1 cellular context compared by ENCODE assay signal in genomic region chr3:32106132-32106928, GRCh38.
TF ChIP-seq lines count a peak whose summit lies in the region.

Gene GPD1L, plus strand, starts transcription at chr3:32106620. Its CDS starts 92 bp downstream, at chr3:32106712.

TF ChIP-seq in GM12878, 131 proteins besides CTCF, POLR2A, EP300 and RAD21 (continued from another document and continues in another):
- TF ChIP-seq, protein P1, sequence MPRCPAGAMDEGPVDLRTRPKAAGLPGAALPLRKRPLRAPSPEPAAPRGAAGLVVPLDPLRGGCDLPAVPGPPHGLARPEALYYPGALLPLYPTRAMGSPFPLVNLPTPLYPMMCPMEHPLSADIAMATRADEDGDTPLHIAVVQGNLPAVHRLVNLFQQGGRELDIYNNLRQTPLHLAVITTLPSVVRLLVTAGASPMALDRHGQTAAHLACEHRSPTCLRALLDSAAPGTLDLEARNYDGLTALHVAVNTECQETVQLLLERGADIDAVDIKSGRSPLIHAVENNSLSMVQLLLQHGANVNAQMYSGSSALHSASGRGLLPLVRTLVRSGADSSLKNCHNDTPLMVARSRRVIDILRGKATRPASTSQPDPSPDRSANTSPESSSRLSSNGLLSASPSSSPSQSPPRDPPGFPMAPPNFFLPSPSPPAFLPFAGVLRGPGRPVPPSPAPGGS (IDR thresholded peaks at IDR 0.05; ENCODE audit: borderline replicate concordance, insufficient read depth, low read depth, low read length, poor library complexity, severe bottlenecking): no peak
- TF ChIP-seq BCL11A (IDR thresholded peaks at IDR 0.05; ENCODE audit: low read depth, low read length): no peak
- peak; percentile 38; the same call in 1 of the 2 replicates for TF ChIP-seq SIN3A (IDR thresholded peaks at IDR 0.05; ENCODE audit: low read depth, low read length)
- peak in 1 of 2 experiments; percentile 80; a peak in 2 of 4 replicates for TF ChIP-seq BHLHE40 (IDR thresholded peaks at IDR 0.05; ENCODE audit: borderline replicate concordance in 1 of 2, low read depth in 2 of 2, low read length in 1 of 2)
- no peak for TF ChIP-seq RUNX3 (IDR thresholded peaks at IDR 0.05; ENCODE audit: low read length)
- no peak for TF ChIP-seq PKNOX1 (IDR thresholded peaks at IDR 0.05)
- TF ChIP-seq TCF12 (IDR thresholded peaks at IDR 0.05; ENCODE audit: low read depth, low read length): no peak
- TF ChIP-seq KLF5 (IDR thresholded peaks at IDR 0.05; ENCODE audit: partially characterized antibody): no peak
- TF ChIP-seq, protein P2, sequence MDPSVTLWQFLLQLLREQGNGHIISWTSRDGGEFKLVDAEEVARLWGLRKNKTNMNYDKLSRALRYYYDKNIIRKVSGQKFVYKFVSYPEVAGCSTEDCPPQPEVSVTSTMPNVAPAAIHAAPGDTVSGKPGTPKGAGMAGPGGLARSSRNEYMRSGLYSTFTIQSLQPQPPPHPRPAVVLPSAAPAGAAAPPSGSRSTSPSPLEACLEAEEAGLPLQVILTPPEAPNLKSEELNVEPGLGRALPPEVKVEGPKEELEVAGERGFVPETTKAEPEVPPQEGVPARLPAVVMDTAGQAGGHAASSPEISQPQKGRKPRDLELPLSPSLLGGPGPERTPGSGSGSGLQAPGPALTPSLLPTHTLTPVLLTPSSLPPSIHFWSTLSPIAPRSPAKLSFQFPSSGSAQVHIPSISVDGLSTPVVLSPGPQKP (IDR thresholded peaks at IDR 0.05; ENCODE audit: low read depth, low read length): no peak
- no peak for TF ChIP-seq HDGF (IDR thresholded peaks at IDR 0.05)
- TF ChIP-seq FOS (IDR thresholded peaks at IDR 0.05; ENCODE audit: borderline replicate concordance, extremely low read depth, insufficient read length): no peak
- no peak for TF ChIP-seq E2F8 (IDR thresholded peaks at IDR 0.05; ENCODE audit: low read depth, partially characterized antibody)
- peak; percentile 91 for TF ChIP-seq HCFC1 (IDR thresholded peaks at IDR 0.05; ENCODE audit: low read length)
- peak; percentile 65 for TF ChIP-seq SP1 (IDR thresholded peaks at IDR 0.05; ENCODE audit: low read depth, low read length)
- TF ChIP-seq SMARCA5 (IDR thresholded peaks at IDR 0.05): 0 out of 2 replicates have a peak, but pooled peaks have one; percentile 31
- peak; percentile 47; the same call in 1 of the 2 replicates for TF ChIP-seq TARDBP (IDR thresholded peaks at IDR 0.05; ENCODE audit: borderline replicate concordance)
- peak; percentile 86 for TF ChIP-seq GATAD2B (conservative IDR thresholded peaks at IDR 0.05; ENCODE audit: low read depth)
- no peak for TF ChIP-seq CREM (IDR thresholded peaks at IDR 0.05; ENCODE audit: low read depth)
- no peak for TF ChIP-seq GABPA (IDR thresholded peaks at IDR 0.05; ENCODE audit: low read depth)
- TF ChIP-seq BRCA1 (IDR thresholded peaks at IDR 0.05; ENCODE audit: low read depth, low read length): no peak
- no peak for TF ChIP-seq PML (IDR thresholded peaks at IDR 0.05; ENCODE audit: low read length)
- TF ChIP-seq RBBP5 (conservative IDR thresholded peaks at IDR 0.05): no peak
- no peak for TF ChIP-seq MXI1 (IDR thresholded peaks at IDR 0.05; ENCODE audit: low read depth, low read length)
- no peak for TF ChIP-seq EED (IDR thresholded peaks at IDR 0.05; ENCODE audit: low read depth)
- peak; percentile 63 for TF ChIP-seq NR2C1 (IDR thresholded peaks at IDR 0.05)
- no peak for TF ChIP-seq CHD2 (IDR thresholded peaks at IDR 0.05; ENCODE audit: borderline replicate concordance, low read depth, low read length)
- no peak for TF ChIP-seq CHD4 (IDR thresholded peaks at IDR 0.05)
- TF ChIP-seq ZNF687 (IDR thresholded peaks at IDR 0.05): peak; percentile 63; the same call in 1 of the 2 replicates
- TF ChIP-seq CEBPB (IDR thresholded peaks at IDR 0.05; ENCODE audit: borderline replicate concordance in 1 of 2, low read depth in 2 of 2, low read length in 2 of 2): no peak
- TF ChIP-seq MTA2 (IDR thresholded peaks at IDR 0.05; ENCODE audit: low read depth): no peak
- TF ChIP-seq FOXM1 (IDR thresholded peaks at IDR 0.05; ENCODE audit: low read depth, low read length): no peak
- TF ChIP-seq RB1 (IDR thresholded peaks at IDR 0.05; ENCODE audit: borderline replicate concordance): peak; percentile 44; the same call in 1 of the 2 replicates
- TF ChIP-seq STAT3 (IDR thresholded peaks at IDR 0.05; ENCODE audit: low read depth, low read length): no peak
- TF ChIP-seq NFIC (IDR thresholded peaks at IDR 0.05; ENCODE audit: low read depth, low read length): no peak
- TF ChIP-seq DPF2 (IDR thresholded peaks at IDR 0.05): peak; percentile 83; the same call in 1 of the 2 replicates
- TF ChIP-seq, protein P3, sequence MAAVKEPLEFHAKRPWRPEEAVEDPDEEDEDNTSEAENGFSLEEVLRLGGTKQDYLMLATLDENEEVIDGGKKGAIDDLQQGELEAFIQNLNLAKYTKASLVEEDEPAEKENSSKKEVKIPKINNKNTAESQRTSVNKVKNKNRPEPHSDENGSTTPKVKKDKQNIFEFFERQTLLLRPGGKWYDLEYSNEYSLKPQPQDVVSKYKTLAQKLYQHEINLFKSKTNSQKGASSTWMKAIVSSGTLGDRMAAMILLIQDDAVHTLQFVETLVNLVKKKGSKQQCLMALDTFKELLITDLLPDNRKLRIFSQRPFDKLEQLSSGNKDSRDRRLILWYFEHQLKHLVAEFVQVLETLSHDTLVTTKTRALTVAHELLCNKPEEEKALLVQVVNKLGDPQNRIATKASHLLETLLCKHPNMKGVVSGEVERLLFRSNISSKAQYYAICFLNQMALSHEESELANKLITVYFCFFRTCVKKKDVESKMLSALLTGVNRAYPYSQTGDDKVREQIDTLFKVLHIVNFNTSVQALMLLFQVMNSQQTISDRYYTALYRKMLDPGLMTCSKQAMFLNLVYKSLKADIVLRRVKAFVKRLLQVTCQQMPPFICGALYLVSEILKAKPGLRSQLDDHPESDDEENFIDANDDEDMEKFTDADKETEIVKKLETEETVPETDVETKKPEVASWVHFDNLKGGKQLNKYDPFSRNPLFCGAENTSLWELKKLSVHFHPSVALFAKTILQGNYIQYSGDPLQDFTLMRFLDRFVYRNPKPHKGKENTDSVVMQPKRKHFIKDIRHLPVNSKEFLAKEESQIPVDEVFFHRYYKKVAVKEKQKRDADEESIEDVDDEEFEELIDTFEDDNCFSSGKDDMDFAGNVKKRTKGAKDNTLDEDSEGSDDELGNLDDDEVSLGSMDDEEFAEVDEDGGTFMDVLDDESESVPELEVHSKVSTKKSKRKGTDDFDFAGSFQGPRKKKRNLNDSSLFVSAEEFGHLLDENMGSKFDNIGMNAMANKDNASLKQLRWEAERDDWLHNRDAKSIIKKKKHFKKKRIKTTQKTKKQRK (IDR thresholded peaks at IDR 0.05; ENCODE audit: low read depth, low read length): no peak
- TF ChIP-seq, protein P4, sequence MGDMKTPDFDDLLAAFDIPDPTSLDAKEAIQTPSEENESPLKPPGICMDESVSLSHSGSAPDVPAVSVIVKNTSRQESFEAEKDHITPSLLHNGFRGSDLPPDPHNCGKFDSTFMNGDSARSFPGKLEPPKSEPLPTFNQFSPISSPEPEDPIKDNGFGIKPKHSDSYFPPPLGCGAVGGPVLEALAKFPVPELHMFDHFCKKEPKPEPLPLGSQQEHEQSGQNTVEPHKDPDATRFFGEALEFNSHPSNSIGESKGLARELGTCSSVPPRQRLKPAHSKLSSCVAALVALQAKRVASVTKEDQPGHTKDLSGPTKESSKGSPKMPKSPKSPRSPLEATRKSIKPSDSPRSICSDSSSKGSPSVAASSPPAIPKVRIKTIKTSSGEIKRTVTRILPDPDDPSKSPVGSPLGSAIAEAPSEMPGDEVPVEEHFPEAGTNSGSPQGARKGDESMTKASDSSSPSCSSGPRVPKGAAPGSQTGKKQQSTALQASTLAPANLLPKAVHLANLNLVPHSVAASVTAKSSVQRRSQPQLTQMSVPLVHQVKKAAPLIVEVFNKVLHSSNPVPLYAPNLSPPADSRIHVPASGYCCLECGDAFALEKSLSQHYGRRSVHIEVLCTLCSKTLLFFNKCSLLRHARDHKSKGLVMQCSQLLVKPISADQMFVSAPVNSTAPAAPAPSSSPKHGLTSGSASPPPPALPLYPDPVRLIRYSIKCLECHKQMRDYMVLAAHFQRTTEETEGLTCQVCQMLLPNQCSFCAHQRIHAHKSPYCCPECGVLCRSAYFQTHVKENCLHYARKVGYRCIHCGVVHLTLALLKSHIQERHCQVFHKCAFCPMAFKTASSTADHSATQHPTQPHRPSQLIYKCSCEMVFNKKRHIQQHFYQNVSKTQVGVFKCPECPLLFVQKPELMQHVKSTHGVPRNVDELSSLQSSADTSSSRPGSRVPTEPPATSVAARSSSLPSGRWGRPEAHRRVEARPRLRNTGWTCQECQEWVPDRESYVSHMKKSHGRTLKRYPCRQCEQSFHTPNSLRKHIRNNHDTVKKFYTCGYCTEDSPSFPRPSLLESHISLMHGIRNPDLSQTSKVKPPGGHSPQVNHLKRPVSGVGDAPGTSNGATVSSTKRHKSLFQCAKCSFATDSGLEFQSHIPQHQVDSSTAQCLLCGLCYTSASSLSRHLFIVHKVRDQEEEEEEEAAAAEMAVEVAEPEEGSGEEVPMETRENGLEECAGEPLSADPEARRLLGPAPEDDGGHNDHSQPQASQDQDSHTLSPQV (IDR thresholded peaks at IDR 0.05): no peak
- no peak for TF ChIP-seq ATF7 (IDR thresholded peaks at IDR 0.05; ENCODE audit: low read depth)
- TF ChIP-seq EGR1 (IDR thresholded peaks at IDR 0.05; ENCODE audit: borderline replicate concordance in 1 of 2, low read depth in 2 of 2, low read length in 2 of 2): no peak
- TF ChIP-seq MEF2A (IDR thresholded peaks at IDR 0.05; ENCODE audit: insufficient read depth, low read depth, low read length): 0 out of 2 replicates have a peak, but pooled peaks have one; percentile 18
- TF ChIP-seq ZBTB4 (CRISPR knock-in tag; IDR thresholded peaks at IDR 0.05): no peak
